In the genomic region with DNA sequence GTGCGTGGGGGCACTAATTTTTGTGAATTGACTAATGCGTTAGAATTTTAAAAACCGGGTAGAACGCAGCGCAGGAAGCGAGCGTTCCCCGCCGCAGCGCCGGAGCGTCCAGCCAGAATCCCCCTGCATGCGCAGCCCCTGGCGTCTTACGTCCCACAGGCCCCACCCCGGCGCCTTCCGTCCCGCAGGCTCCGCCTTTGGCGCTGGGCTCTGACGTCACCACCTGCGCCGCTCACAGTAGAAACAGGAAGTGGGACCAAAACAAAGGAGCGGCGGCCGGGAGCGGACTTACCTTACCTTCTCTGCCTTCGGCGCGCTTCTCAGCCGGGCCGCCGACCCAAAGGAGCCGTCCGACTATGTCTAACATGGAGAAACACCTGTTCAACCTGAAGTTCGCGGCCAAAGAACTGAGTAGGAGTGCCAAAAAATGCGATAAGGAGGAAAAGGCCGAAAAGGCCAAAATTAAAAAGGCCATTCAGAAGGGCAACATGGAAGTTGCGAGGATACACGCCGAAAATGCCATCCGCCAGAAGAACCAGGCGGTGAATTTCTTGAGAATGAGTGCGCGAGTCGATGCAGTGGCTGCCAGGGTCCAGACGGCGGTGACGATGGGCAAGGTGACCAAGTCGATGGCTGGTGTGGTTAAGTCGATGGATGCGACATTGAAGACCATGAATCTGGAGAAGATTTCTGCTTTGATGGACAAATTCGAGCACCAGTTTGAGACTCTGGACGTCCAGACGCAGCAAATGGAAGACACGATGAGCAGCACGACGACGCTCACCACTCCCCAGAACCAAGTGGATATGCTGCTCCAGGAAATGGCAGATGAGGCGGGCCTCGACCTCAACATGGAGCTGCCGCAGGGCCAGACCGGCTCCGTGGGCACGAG, we compare ENCODE assay signal across 7 cellular contexts. TPM values are rescaled to one million over a fixed set of nuclear protein-coding genes. Genes with fewer than 3 reads are reported as not detected.
DNase-seq lines count a peak whose midpoint lies in the region; ATAC-seq and TF ChIP-seq lines count a peak whose summit lies in the region.

A gene with protein sequence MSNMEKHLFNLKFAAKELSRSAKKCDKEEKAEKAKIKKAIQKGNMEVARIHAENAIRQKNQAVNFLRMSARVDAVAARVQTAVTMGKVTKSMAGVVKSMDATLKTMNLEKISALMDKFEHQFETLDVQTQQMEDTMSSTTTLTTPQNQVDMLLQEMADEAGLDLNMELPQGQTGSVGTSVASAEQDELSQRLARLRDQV (plus strand): TSS at position 258 of the 892 bp plus-strand sequence. CDS start 99 bp downstream, at position 357.

- peaks cover 3% of the 10 kb centered on the region for H3K4me1 ChIP-seq in hepatocyte (ENCODE audit: insufficient read depth)

- H3K4me2 ChIP-seq in hepatocyte = peak within 1 kb of the TSS; percentile 85

- TF ChIP-seq CTCF in hepatocyte (IDR thresholded peaks at IDR 0.05; ENCODE audit: poor library complexity) = no peak

- ATAC-seq in GM18505 (IDR thresholded peaks at IDR 0.05; ENCODE audit: unreplicated experiment) (peak; percentile 92), HG02973 (IDR thresholded peaks at IDR 0.05; ENCODE audit: unreplicated experiment) (peak; percentile 91)

- no peaks in the 10 kb centered on the region for H3K9me2 ChIP-seq in hepatocyte (replicated peaks; ENCODE audit: insufficient read depth)

- H3K27me3 ChIP-seq in hepatocyte = no peaks in the 10 kb centered on the region

- peaks cover 34% of the 10 kb centered on the region for H3K79me2 ChIP-seq in hepatocyte

- WGBS in hepatocyte (ENCODE audit: low lambda C conversion rate, missing lambda C conversion rate) = 2% methylated on average over 64 of the region's 67 CpGs

- H3K36me3 ChIP-seq in hepatocyte (replicated peaks; ENCODE audit: insufficient read depth, low read depth) = no peaks in the 10 kb centered on the region

- peak within 1 kb of the TSS; percentile 54 for H2AFZ ChIP-seq in hepatocyte

- H3K9me3 ChIP-seq in hepatocyte (ENCODE audit: low read depth) = no peaks in the 10 kb centered on the region

- peaks cover 11% of the 10 kb centered on the region for H4K20me1 ChIP-seq in hepatocyte (ENCODE audit: insufficient read depth, poor library complexity, severe bottlenecking)

- peak within 1 kb of the TSS; percentile 97 for H3K27ac ChIP-seq in hepatocyte

- TF ChIP-seq POLR2A in GM18505 (IDR thresholded peaks at IDR 0.05; ENCODE audit: borderline replicate concordance, extremely low read depth, insufficient read depth, insufficient read length) = peak; percentile 94

- peak within 1 kb of the TSS; percentile 91 for H3K4me3 ChIP-seq in hepatocyte

- DNase-seq in NCI-H2029 treated with DMSO at 0.1 percent for 48 hours (lab: John Stamatoyannopoulos, UW) = peak; percentile 43
- DNase-seq in T-helper 9 cell = peak; percentile 97
- DNase-seq in astrocyte of the hippocampus (ENCODE audit: low read depth, low spot score) = peak; percentile 99
- DNase-seq in hepatocyte (ENCODE audit: low spot score) = peak; percentile 99
- DNase-seq in retina = peak; percentile 97

RNA-seq across cellular contexts. Expression of the gene that starts here (rescaled TPM):
- 83.1 and 85.3 TPM in 2 replicates for total RNA-seq in hepatocyte
- polyA plus RNA-seq in hepatocyte = 56.6 and 70.1 TPM in 2 replicates

Comparison
In these comparisons a context has a peak if more than half of its experiments do, and no peak if none do; other contexts are left out.
1. Peak in every context shown above with its lines: DNase-seq, ATAC-seq, H3K4me3 ChIP-seq and H3K27ac ChIP-seq.
2. DNase-seq: peak in every context shown above with its lines; median percentile 99 in astrocyte of the hippocampus; 99 in hepatocyte; 97 in T-helper 9 cell; 97 in retina; 43 in NCI-H2029 treated with DMSO at 0.1 percent for 48 hours.